1 cellular context compared by ENCODE assay signal in genomic region chr14:94111276-94112095, GRCh38.
TF ChIP-seq lines count a peak whose summit lies in the region.

No MANE protein-coding gene starts in this region.

TF ChIP-seq in GM23338, 12 proteins besides CTCF, POLR2A, EP300 and RAD21 (continued from another document):
- TF ChIP-seq REST (IDR thresholded peaks at IDR 0.05; ENCODE audit: unreplicated experiment) (no peak), STAT1 (IDR thresholded peaks at IDR 0.05; ENCODE audit: unreplicated experiment) (no peak), JUNB (IDR thresholded peaks at IDR 0.05; ENCODE audit: unreplicated experiment) (no peak)
